ENCODE assay signal across 8 cellular contexts in genomic region chr1:41662656-41663437, GRCh38.
DNase-seq lines count a peak whose midpoint lies in the region; ATAC-seq and TF ChIP-seq lines count a peak whose summit lies in the region.

No MANE protein-coding gene starts in this region.

- H3K27ac ChIP-seq in effector memory CD4-positive, alpha-beta T cell (ENCODE audit: insufficient read depth, low read length, poor library complexity, severe bottlenecking): peak overlapping the region; percentile 81
- H3K27ac ChIP-seq in subcutaneous abdominal adipose tissue (ENCODE audit: low read depth, low read length): peak overlapping the region; percentile 86

- no peak for TF ChIP-seq CTCF in CD14-positive monocyte (IDR thresholded peaks at IDR 0.05)

- peaks cover 13 to 17% of the 10 kb centered on the region in 2 donors for H3K36me3 Mint-ChIP-seq in CD14-positive monocyte

- H3K9me3 Mint-ChIP-seq in CD14-positive monocyte: peaks cover 0 to 2% (median 0%) of the 10 kb centered on the region in 7 donors

- H3K36me3 ChIP-seq in effector memory CD4-positive, alpha-beta T cell (ENCODE audit: control insufficient read depth, insufficient read depth, low read length): no peaks in the 10 kb centered on the region
- no peaks in the 10 kb centered on the region for H3K36me3 ChIP-seq in subcutaneous abdominal adipose tissue (ENCODE audit: control insufficient read depth in 5 of 5, insufficient read depth in 5 of 5, low read length in 5 of 5)

- H3K9me3 ChIP-seq in effector memory CD4-positive, alpha-beta T cell (ENCODE audit: control insufficient read depth, low read length): no peaks in the 10 kb centered on the region
- no peaks in the 10 kb centered on the region for H3K9me3 ChIP-seq in subcutaneous abdominal adipose tissue (ENCODE audit: control insufficient read depth in 5 of 5, low read length in 5 of 5)

- peaks cover 31% of the 10 kb centered on the region for H3K4me1 ChIP-seq in effector memory CD4-positive, alpha-beta T cell (ENCODE audit: control insufficient read depth, insufficient read depth, low read length, poor library complexity, severe bottlenecking)
- H3K4me1 ChIP-seq in subcutaneous abdominal adipose tissue (ENCODE audit: control insufficient read depth in 5 of 5, insufficient read depth in 5 of 5, low read length in 5 of 5): peaks cover 2 to 36% (median 26%) of the 10 kb centered on the region in 5 donors

- DNase-seq in CD14-positive monocyte (ENCODE audit: low spot score) (no peak), midbrain (lab: John Stamatoyannopoulos, UW) (peak; percentile 46), NCI-H2081 (lab: John Stamatoyannopoulos, UW) (no peak)
- peak; percentile 53 for DNase-seq in activated CD4-positive, CD25-positive, alpha-beta regulatory T cell treated with anti-CD3 and anti-CD28 coated beads, Interleukin-2, amount 50 U/mL, for 72 hours
- peak in 2 of 3 donors; percentile 34 to 42 for DNase-seq in effector memory CD4-positive, alpha-beta T cell

- H3K27me3 ChIP-seq in effector memory CD4-positive, alpha-beta T cell (replicated peaks; ENCODE audit: control insufficient read depth, insufficient read depth, low read length, poor library complexity, severe bottlenecking): no peaks in the 10 kb centered on the region
- H3K27me3 ChIP-seq in subcutaneous abdominal adipose tissue (ENCODE audit: control insufficient read depth in 5 of 5, insufficient read depth in 4 of 5, low read length in 5 of 5): no peaks in the 10 kb centered on the region

- intact Hi-C loops in CD14-positive monocyte (cut with micrococcal nuclease): loop anchor here (5.0 to 10.0 kb wide), 3 partner anchors 62 to 139 kb away; no protein-coding TSS in a partner anchor

- peaks cover 58% of the 10 kb centered on the region for H3K4me1 Mint-ChIP-seq in CD14-positive monocyte

- peaks cover 7 to 18% (median 11%) of the 10 kb centered on the region in 3 donors for H3K27me3 Mint-ChIP-seq in CD14-positive monocyte (ENCODE audit: low read depth in 3 of 3)

- ATAC-seq in GM19328 (IDR thresholded peaks at IDR 0.05; ENCODE audit: unreplicated experiment) (peak; percentile 35), HG03280 (IDR thresholded peaks at IDR 0.05; ENCODE audit: unreplicated experiment) (peak; percentile 29)

- H3K27ac Mint-ChIP-seq in CD14-positive monocyte: peak overlapping the region in 3 of 7 donors; percentile 31 to 74 (median 70)

- peak overlapping the region; percentile 15 to 72 for H3K4me3 Mint-ChIP-seq in CD14-positive monocyte

- peak overlapping the region; percentile 37 for H3K4me3 ChIP-seq in effector memory CD4-positive, alpha-beta T cell (ENCODE audit: insufficient read depth, low read depth, low read length, poor library complexity, severe bottlenecking)
- peak overlapping the region in 3 of 5 donors; percentile 35 to 57 (median 40) for H3K4me3 ChIP-seq in subcutaneous abdominal adipose tissue (ENCODE audit: low read depth in 1 of 5, low read length in 5 of 5)

- peak overlapping the region in 4 of 5 donors; percentile 21 to 78 (median 56) for H3K9ac ChIP-seq in subcutaneous abdominal adipose tissue (ENCODE audit: low read length in 5 of 5)

Comparison
In these comparisons a context has a peak if more than half of its experiments do, and no peak if none do; other contexts are left out.
1. DNase-seq: peak in activated CD4-positive, CD25-positive, alpha-beta regulatory T cell treated with anti-CD3 and anti-CD28 coated beads, Interleukin-2, amount 50 U/mL, for 72 hours (single experiment), effector memory CD4-positive, alpha-beta T cell (2 of 3) and midbrain (single experiment); none in CD14-positive monocyte (single experiment) and NCI-H2081 (0 of 2).